22 cellular contexts compared by ENCODE assay signal in genomic region chr3:114378760-114379159, GRCh38.
A peak's percentile ranks its signal among the peaks of the same experiment; 100 is the strongest.
DNase-seq lines count a peak whose midpoint lies in the region; ATAC-seq, FAIRE-seq and TF ChIP-seq lines count a peak whose summit lies in the region.
"Had no signal": no experiment of that assay in that cellular context is flagged by ENCODE, and none has a peak within 500 bp of the region (broad histone marks: within the 10 kb centered on the region; RNA-seq: fewer than 3 reads in every experiment).

No MANE protein-coding gene starts in this region.

- peak; percentile 63 for FAIRE-seq in GM19239 (lab: Jason Lieb, UNC)
- FAIRE-seq: HepG2 had no signal

- intact Hi-C loops in posterior cingulate gyrus (cut with DNase I): no loop called here

- no peaks in the 10 kb centered on the region for H3K9me3 Mint-ChIP-seq in activated naive CD8-positive, alpha-beta T cell treated with anti-CD3 and anti-CD28 coated beads, Interleukin-2, amount 50 U/mL, for 24 hours
- H3K9me3 Mint-ChIP-seq in nephron progenitor cell: peaks cover 18% of the 10 kb centered on the region
- H3K9me3 Mint-ChIP-seq: CD8-positive, alpha-beta memory T cell; T-cell had no signal

- H3K27ac Mint-ChIP-seq in activated naive CD8-positive, alpha-beta T cell treated with anti-CD3 and anti-CD28 coated beads, Interleukin-2, amount 50 U/mL, for 24 hours: no peak overlapping the region
- no peak overlapping the region for H3K27ac Mint-ChIP-seq in nephron progenitor cell
- H3K27ac Mint-ChIP-seq: T-cell had no signal

- TF ChIP-seq CTCF in nephron progenitor cell (IDR thresholded peaks at IDR 0.05): no peak

- no peak overlapping the region for H3K4me3 ChIP-seq in skin epidermis
- H3K4me3 ChIP-seq: body of pancreas, colonic mucosa had no signal

- ATAC-seq in HG02759 (IDR thresholded peaks at IDR 0.05; ENCODE audit: unreplicated experiment) (peak; percentile 52), HG03159 (IDR thresholded peaks at IDR 0.05; ENCODE audit: unreplicated experiment) (no peak)
- no peak for ATAC-seq in activated naive CD8-positive, alpha-beta T cell treated with anti-CD3 and anti-CD28 coated beads, Interleukin-2, amount 50 U/mL, for 24 hours
- ATAC-seq: body of pancreas, HepG2, Right ventricle myocardium inferior, T-cell had no signal

- no peaks in the 10 kb centered on the region for H3K27me3 Mint-ChIP-seq in activated naive CD8-positive, alpha-beta T cell treated with anti-CD3 and anti-CD28 coated beads, Interleukin-2, amount 50 U/mL, for 24 hours
- H3K27me3 Mint-ChIP-seq in nephron progenitor cell (ENCODE audit: low read depth, poor library complexity): no peaks in the 10 kb centered on the region
- H3K27me3 Mint-ChIP-seq: CD8-positive, alpha-beta memory T cell; T-cell had no signal

- H3K36me3 Mint-ChIP-seq in activated naive CD8-positive, alpha-beta T cell treated with anti-CD3 and anti-CD28 coated beads, Interleukin-2, amount 50 U/mL, for 24 hours (ENCODE audit: low read depth): peaks cover 3% of the 10 kb centered on the region
- H3K36me3 Mint-ChIP-seq in nephron progenitor cell (ENCODE audit: low read depth): peaks cover 32% of the 10 kb centered on the region

- H3K4me3 Mint-ChIP-seq in activated naive CD8-positive, alpha-beta T cell treated with anti-CD3 and anti-CD28 coated beads, Interleukin-2, amount 50 U/mL, for 24 hours: no peak overlapping the region
- H3K4me3 Mint-ChIP-seq in nephron progenitor cell: no peak overlapping the region
- H3K4me3 Mint-ChIP-seq: CD8-positive, alpha-beta memory T cell; T-cell had no signal

- no peak for DNase-seq in GM19239 (ENCODE audit: insufficient read length, low spot score)
- peak; percentile 59 for DNase-seq in NOMO-1 treated with DMSO at 0.1 percent for 48 hours (lab: John Stamatoyannopoulos, UW; ENCODE audit: unreplicated experiment)
- DNase-seq in activated naive CD8-positive, alpha-beta T cell treated with anti-CD3 and anti-CD28 coated beads, Interleukin-2, amount 50 U/mL, for 24 hours: no peak
- DNase-seq in nephron progenitor cell: no peak
- no peak for DNase-seq in posterior cingulate gyrus
- DNase-seq: activated CD4-positive, alpha-beta T cell treated with anti-CD3 and anti-CD28 coated beads, Interleukin-2, amount 50 U/mL, for 1 hour; activated CD8-positive, alpha-beta memory T cell treated with anti-CD3 and anti-CD28 coated beads, Interleukin-2, amount 50 U/mL, for 4 hours; activated effector memory CD4-positive, alpha-beta T cell treated with Interleukin-2 at 50 U/mL for 16 hours; body of pancreas; CD8-positive, alpha-beta memory T cell; colonic mucosa; DND-41; head of caudate nucleus; NCI-H1436 treated with DMSO at 0.1 percent for 48 hours; NCI-H526; stimulated activated CD4-positive, alpha-beta T cell treated with anti-CD3 and anti-CD28 coated beads, Interleukin-4, amount 100 ng/mL, for 4 hours; T-cell had no signal

- H3K4me1 Mint-ChIP-seq in activated naive CD8-positive, alpha-beta T cell treated with anti-CD3 and anti-CD28 coated beads, Interleukin-2, amount 50 U/mL, for 24 hours: peaks cover 2% of the 10 kb centered on the region
- no peaks in the 10 kb centered on the region for H3K4me1 Mint-ChIP-seq in nephron progenitor cell
- H3K4me1 Mint-ChIP-seq: CD8-positive, alpha-beta memory T cell; T-cell had no signal

- H3K27ac ChIP-seq in skin epidermis: peak overlapping the region in 13 of 21 experiments; percentile 8 to 81 (median 40)
- H3K27ac ChIP-seq: body of pancreas, colonic mucosa had no signal
